In the genomic region with DNA sequence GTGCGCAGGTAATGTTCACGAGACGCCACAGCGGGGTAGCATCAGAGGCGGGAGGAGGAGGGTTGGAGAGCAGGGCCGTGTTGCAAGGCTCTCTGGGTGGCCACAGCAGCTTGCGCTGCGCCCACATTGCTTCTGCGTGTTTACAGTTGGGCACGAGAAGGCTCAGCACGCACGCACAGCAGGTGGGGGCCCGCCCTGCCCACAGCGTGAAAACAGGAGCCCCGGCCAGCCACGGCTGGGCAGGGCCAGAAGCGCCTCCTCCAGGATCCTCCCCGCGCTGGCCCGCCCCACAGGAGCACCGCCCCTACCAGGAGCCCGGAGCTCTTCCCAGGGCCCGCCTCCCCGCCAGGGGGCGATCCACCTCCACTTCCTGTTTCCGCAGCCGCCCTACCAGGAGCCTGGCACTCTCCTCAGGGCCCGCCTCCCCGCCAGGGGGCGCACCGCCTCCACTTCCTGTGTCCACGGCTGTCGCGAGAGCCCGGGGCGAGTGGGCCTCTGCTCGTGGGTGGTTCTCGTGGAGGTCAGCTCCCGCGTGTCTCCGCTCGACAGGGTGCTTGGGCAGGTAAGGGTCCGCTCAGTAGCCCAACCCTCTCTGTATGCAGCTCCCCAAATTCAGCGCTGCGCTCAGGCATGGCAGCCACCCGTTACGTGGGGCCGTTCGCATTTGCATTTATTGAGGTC, we compare ENCODE assay signal across 8 cellular contexts. TPM values are rescaled to one million over a fixed set of nuclear protein-coding genes. Genes with fewer than 3 reads are reported as not detected.
DNase-seq lines count a peak whose midpoint lies in the region; ATAC-seq, FAIRE-seq and TF ChIP-seq lines count a peak whose summit lies in the region.

A gene with protein sequence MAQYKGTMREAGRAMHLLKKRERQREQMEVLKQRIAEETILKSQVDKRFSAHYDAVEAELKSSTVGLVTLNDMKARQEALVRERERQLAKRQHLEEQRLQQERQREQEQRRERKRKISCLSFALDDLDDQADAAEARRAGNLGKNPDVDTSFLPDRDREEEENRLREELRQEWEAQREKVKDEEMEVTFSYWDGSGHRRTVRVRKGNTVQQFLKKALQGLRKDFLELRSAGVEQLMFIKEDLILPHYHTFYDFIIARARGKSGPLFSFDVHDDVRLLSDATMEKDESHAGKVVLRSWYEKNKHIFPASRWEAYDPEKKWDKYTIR (plus strand): TSS at position 449 of the 681 bp plus-strand sequence. CDS start 439 bp downstream, outside the sequence.

- FAIRE-seq in RCC 7860 (lab: Jason Lieb, UNC) = no peak

- H3K27ac Mint-ChIP-seq in CD4-positive, CD25-positive, alpha-beta regulatory T cell = peak within 1 kb of the TSS; percentile 87 to 93 (median 90)
- H3K27ac Mint-ChIP-seq in neural progenitor cell = peak within 1 kb of the TSS; percentile 37

- H3K9me3 Mint-ChIP-seq in CD4-positive, CD25-positive, alpha-beta regulatory T cell = peaks cover 0 to 3% (median 0%) of the 10 kb centered on the region in 7 donors
- H3K9me3 Mint-ChIP-seq in neural progenitor cell = peaks cover 12% of the 10 kb centered on the region

- peak within 1 kb of the TSS; percentile 57 for H3K4me3 ChIP-seq in CD4-positive, CD25-positive, alpha-beta regulatory T cell (ENCODE audit: low read depth, low read length)
- H3K4me3 ChIP-seq in neural progenitor cell (peak within 1 kb of the TSS; percentile 47), stomach smooth muscle (ENCODE audit: low read length in 2 of 2) (peak within 1 kb of the TSS; percentile 79 to 82)

- no peaks in the 10 kb centered on the region for H4K20me1 ChIP-seq in neural progenitor cell (ENCODE audit: low read depth)

- no peaks in the 10 kb centered on the region for H3F3A ChIP-seq in neural progenitor cell (ENCODE audit: low read depth)

- H3K79me2 ChIP-seq in neural progenitor cell (ENCODE audit: low read depth) = no peaks in the 10 kb centered on the region

- no peaks in the 10 kb centered on the region for H3K36me3 ChIP-seq in CD4-positive, CD25-positive, alpha-beta regulatory T cell (ENCODE audit: control insufficient read depth, insufficient read depth, low read length)
- H3K36me3 ChIP-seq in neural progenitor cell (no peaks in the 10 kb centered on the region), stomach smooth muscle (ENCODE audit: control insufficient read depth in 2 of 2, insufficient read depth in 2 of 2, low read length in 2 of 2) (no peaks in the 10 kb centered on the region)

- H3K36me3 Mint-ChIP-seq in CD4-positive, CD25-positive, alpha-beta regulatory T cell = peaks cover 4% of the 10 kb centered on the region
- H3K36me3 Mint-ChIP-seq in neural progenitor cell = peaks cover 5% of the 10 kb centered on the region

- peak; percentile 87 to 93 (median 90) for DNase-seq in CD4-positive, CD25-positive, alpha-beta regulatory T cell
- DNase-seq in RCC 7860 (ENCODE audit: low spot score) (peak; percentile 50), foreskin keratinocyte (peak; percentile 49 to 69), neural progenitor cell (ENCODE audit: low spot score) (peak; percentile 93)
- peak; percentile 89 for DNase-seq in activated gamma-delta T cell treated with anti-CD3 and anti-CD28 coated beads, Interleukin-2, amount 50 U/mL, for 16 hours (ENCODE audit: low read depth)

- peaks cover 10 to 40% (median 24%) of the 10 kb centered on the region in 4 donors for H3K4me1 Mint-ChIP-seq in CD4-positive, CD25-positive, alpha-beta regulatory T cell
- peaks cover 3% of the 10 kb centered on the region for H3K4me1 Mint-ChIP-seq in neural progenitor cell

- no peaks in the 10 kb centered on the region for H3K9me3 ChIP-seq in CD4-positive, CD25-positive, alpha-beta regulatory T cell (ENCODE audit: control insufficient read depth in 2 of 2, low read length in 2 of 2)
- H3K9me3 ChIP-seq in neural progenitor cell (ENCODE audit: low read depth) (no peaks in the 10 kb centered on the region), stomach smooth muscle (ENCODE audit: control insufficient read depth in 2 of 2, low read length in 2 of 2) (no peaks in the 10 kb centered on the region)

- TF ChIP-seq CTCF in foreskin keratinocyte (conservative IDR thresholded peaks at IDR 0.05) (peak; percentile 99), neural progenitor cell (IDR thresholded peaks at IDR 0.05) (peak; percentile 97)

- ATAC-seq in CD4-positive, CD25-positive, alpha-beta regulatory T cell (ENCODE audit: low read depth in 2 of 2) = peak; percentile 95 to 96
- ATAC-seq in GM19452 (IDR thresholded peaks at IDR 0.05; ENCODE audit: unreplicated experiment) (peak; percentile 96), HG03575 (IDR thresholded peaks at IDR 0.05; ENCODE audit: extremely low read depth, insufficient number of reproducible peaks, low FRiP score, unreplicated experiment) (peak; percentile 81), foreskin keratinocyte (peak; percentile 94)

- H3K27me3 ChIP-seq in CD4-positive, CD25-positive, alpha-beta regulatory T cell (ENCODE audit: control insufficient read depth, insufficient read depth, low read length) = no peaks in the 10 kb centered on the region
- H3K27me3 ChIP-seq in foreskin keratinocyte = no peaks in the 10 kb centered on the region
- no peaks in the 10 kb centered on the region for H3K27me3 ChIP-seq in neural progenitor cell
- H3K27me3 ChIP-seq in stomach smooth muscle (ENCODE audit: control insufficient read depth in 1 of 2, insufficient read depth in 2 of 2, low read length in 2 of 2) = no peaks in the 10 kb centered on the region

- H3K27ac ChIP-seq in CD4-positive, CD25-positive, alpha-beta regulatory T cell (ENCODE audit: insufficient read depth, low read length, poor library complexity, severe bottlenecking) = peak within 1 kb of the TSS; percentile 68
- peak within 1 kb of the TSS; percentile 37 for H3K27ac ChIP-seq in foreskin keratinocyte
- H3K27ac ChIP-seq in neural progenitor cell = no peak within 1 kb of the TSS
- peak within 1 kb of the TSS; percentile 66 for H3K27ac ChIP-seq in stomach smooth muscle (ENCODE audit: low read length)

- H3K4me2 ChIP-seq in neural progenitor cell = peak within 1 kb of the TSS; percentile 66

- peak within 1 kb of the TSS; percentile 82 to 88 (median 86) for H3K4me3 Mint-ChIP-seq in CD4-positive, CD25-positive, alpha-beta regulatory T cell
- peak within 1 kb of the TSS; percentile 51 for H3K4me3 Mint-ChIP-seq in neural progenitor cell

- peaks cover 4% of the 10 kb centered on the region for H3K27me3 Mint-ChIP-seq in CD4-positive, CD25-positive, alpha-beta regulatory T cell
- H3K27me3 Mint-ChIP-seq in neural progenitor cell (ENCODE audit: insufficient read depth, low read depth) = peaks cover 5% of the 10 kb centered on the region

- peaks cover 34% of the 10 kb centered on the region for H3K4me1 ChIP-seq in CD4-positive, CD25-positive, alpha-beta regulatory T cell (ENCODE audit: control insufficient read depth, insufficient read depth, low read length, poor library complexity, severe bottlenecking)
- H3K4me1 ChIP-seq in foreskin keratinocyte (peaks cover 5% of the 10 kb centered on the region), neural progenitor cell (no peaks in the 10 kb centered on the region), stomach smooth muscle (ENCODE audit: control insufficient read depth, insufficient read depth, low read length) (peaks cover 15% of the 10 kb centered on the region)

- peak within 1 kb of the TSS; percentile 92 for H2AFZ ChIP-seq in neural progenitor cell (replicated peaks)

- no peak within 1 kb of the TSS for H3K9ac ChIP-seq in neural progenitor cell
- H3K9ac ChIP-seq in stomach smooth muscle (ENCODE audit: low read length in 2 of 2) = peak within 1 kb of the TSS; percentile 47 to 66

RNA-seq across cellular contexts. Expression of the gene that starts here (rescaled TPM):
- 6.0 TPM for total RNA-seq in CD4-positive, CD25-positive, alpha-beta regulatory T cell
- 10 to 100 TPM; 17.3 to 23.8 (median 21.8) TPM for polyA plus RNA-seq in CD4-positive, CD25-positive, alpha-beta regulatory T cell
- total RNA-seq in foreskin keratinocyte (6.9 and 7.8 TPM in 2 replicates), neural progenitor cell (ENCODE audit: low replicate concordance) (2.8 and 4.5 TPM in 2 replicates)
- 9.2 and 9.4 TPM in 2 replicates for polyA plus RNA-seq in foreskin keratinocyte
